In the genomic region with DNA sequence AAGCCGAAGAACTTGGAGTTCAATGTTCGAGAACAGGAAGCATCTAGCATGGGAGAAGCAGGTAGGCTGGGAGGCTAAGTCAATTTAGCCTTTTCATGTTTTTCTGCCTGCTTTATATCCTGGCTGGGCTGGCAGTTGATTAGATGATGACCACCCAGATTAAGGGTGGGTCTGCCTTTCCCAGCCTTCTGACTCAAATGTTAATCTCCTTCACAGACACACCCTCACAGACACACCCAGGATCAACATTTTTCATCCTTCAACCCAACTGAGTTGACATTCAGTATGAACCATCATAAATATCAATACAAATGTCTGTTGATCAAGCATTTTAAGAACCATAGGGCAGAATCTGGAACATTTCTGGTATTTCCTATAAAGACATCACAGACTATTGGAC, we compare ENCODE assay signal across 23 cellular contexts.
"Had no signal": no experiment of that assay in that cellular context is flagged by ENCODE, and none has a peak within 500 bp of the region (broad histone marks: within the 10 kb centered on the region; RNA-seq: fewer than 3 reads in every experiment).

No MANE protein-coding gene starts in this region.

- H3K27ac ChIP-seq: gastrocnemius medialis, testis had no signal

- H3K4me2 ChIP-seq: smooth muscle cell had no signal

- ATAC-seq: activated T-cell treated with anti-CD3 and anti-CD28 coated beads, Interleukin-2, amount 50 U/mL, for 72 hours; gastrocnemius medialis; mucosa of descending colon; sciatic nerve; T-helper 17 cell had no signal

- H3K9me3 ChIP-seq: gastrocnemius medialis, mucosa of descending colon, testis had no signal

- DNase-seq: activated CD4-positive, alpha-beta memory T cell treated with anti-CD3 and anti-CD28 coated beads for 36 hours; activated CD4-positive, alpha-beta T cell treated with anti-CD3 and anti-CD28 coated beads for 48 hours; activated effector memory CD4-positive, alpha-beta T cell treated with Interleukin-2 at 50 U/mL for 16 hours; activated naive CD4-positive, alpha-beta T cell treated with anti-CD3 and anti-CD28 coated beads for 36 hours; activated naive CD8-positive, alpha-beta T cell treated with anti-CD3 and anti-CD28 coated beads, Interleukin-2, amount 10 ng/mL, durations not matched to agents 7 days and 5 days; activated T-cell treated with anti-CD3 and anti-CD28 coated beads, Interleukin-2, amount 50 U/mL, for 72 hours; amygdala; cerebellar nuclear complex; cortex of kidney; endodermal cell; gastrocnemius medialis; head of caudate nucleus; mucosa of descending colon; naive B cell; occipital lobe; stimulated activated CD4-positive, alpha-beta T cell treated with anti-CD3 and anti-CD28 coated beads, Interleukin-15, amount 100 ng/mL, for 24 hours; stimulated activated naive CD4-positive, alpha-beta T cell; SW 1271; T-helper 17 cell; testis; trophoblast cell had no signal

- H3K36me3 ChIP-seq: gastrocnemius medialis had no signal

- H3K4me1 ChIP-seq: testis had no signal

- H3K27me3 ChIP-seq: gastrocnemius medialis, testis had no signal

- H3K4me3 ChIP-seq: gastrocnemius medialis, mucosa of descending colon, smooth muscle cell, testis had no signal
